ENCODE assay signal across 18 cellular contexts in the genomic region with DNA sequence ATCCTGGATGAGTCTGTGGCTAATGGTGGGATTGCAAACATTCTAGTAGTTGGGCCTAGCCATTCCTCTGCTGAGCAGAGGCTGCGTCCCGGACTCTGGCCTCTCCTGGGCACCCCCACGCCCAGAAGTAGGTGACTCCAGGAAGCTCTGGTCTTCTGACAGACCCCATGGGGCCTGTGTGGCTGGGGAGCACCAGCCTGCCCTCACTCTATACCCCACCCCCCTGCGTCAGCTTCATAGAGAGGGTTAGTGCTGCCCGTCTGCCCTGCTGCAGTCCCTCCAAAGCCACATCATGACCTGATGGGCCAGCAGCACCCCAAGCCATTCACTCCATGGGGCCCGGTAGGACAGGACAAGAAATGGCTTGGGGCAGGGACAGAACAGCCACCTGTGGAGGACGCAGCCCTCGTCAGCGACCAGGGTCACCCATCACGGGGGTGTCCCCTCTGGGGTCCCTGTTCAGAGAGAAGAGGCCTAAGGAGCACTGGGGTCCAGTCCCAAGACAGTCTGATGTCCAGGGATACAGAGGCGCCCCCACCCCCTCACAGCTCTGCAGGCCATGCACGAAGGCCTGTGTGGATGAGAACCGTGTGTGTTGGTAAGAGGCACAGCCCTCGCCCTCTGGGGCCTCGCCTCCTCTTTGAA.
A peak's percentile ranks its signal among the peaks of the same experiment; 100 is the strongest.
DNase-seq lines count a peak whose midpoint lies in the region; ATAC-seq and TF ChIP-seq lines count a peak whose summit lies in the region.
"Had no signal": no experiment of that assay in that cellular context is flagged by ENCODE, and none has a peak within 500 bp of the region (broad histone marks: within the 10 kb centered on the region; RNA-seq: fewer than 3 reads in every experiment).

No MANE protein-coding gene starts in this region.

- H3K4me1 Mint-ChIP-seq in chondrocyte (ENCODE audit: low read depth), result no peaks in the 10 kb centered on the region
- H3K4me1 Mint-ChIP-seq in stimulated activated naive CD8-positive, alpha-beta T cell treated with anti-CD3 and anti-CD28 coated beads, Interleukin-15, amount 100 ng/mL, for 72 hours, result peaks cover 12% of the 10 kb centered on the region
- H3K4me1 Mint-ChIP-seq: CD14-positive monocyte had no signal

- no peaks in the 10 kb centered on the region for H3K27me3 Mint-ChIP-seq in chondrocyte (ENCODE audit: low read depth)
- no peaks in the 10 kb centered on the region for H3K27me3 Mint-ChIP-seq in stimulated activated naive CD8-positive, alpha-beta T cell treated with anti-CD3 and anti-CD28 coated beads, Interleukin-15, amount 100 ng/mL, for 72 hours
- H3K27me3 Mint-ChIP-seq: CD8-positive, alpha-beta memory T cell had no signal

- WGBS in right cardiac atrium, result 88% methylated on average over 15 of the region's 15 CpGs
- WGBS in psoas muscle, 3 donors, result 90 to 98% (median 93%) methylated on average over 13 to 15 of the region's 15 CpGs
- WGBS in body of pancreas, 2 donors, result 84 to 87% methylated on average over 10 to 13 of the region's 15 CpGs

- H3K4me3 Mint-ChIP-seq in chondrocyte (ENCODE audit: unreplicated experiment), result no peak overlapping the region
- no peak overlapping the region for H3K4me3 Mint-ChIP-seq in stimulated activated naive CD8-positive, alpha-beta T cell treated with anti-CD3 and anti-CD28 coated beads, Interleukin-15, amount 100 ng/mL, for 72 hours
- H3K4me3 Mint-ChIP-seq: CD14-positive monocyte; CD8-positive, alpha-beta memory T cell; GM23338; H9; HFFc6 had no signal

- H3K36me3 ChIP-seq in psoas muscle (ENCODE audit: insufficient read depth in 1 of 2, low read depth in 1 of 2) (peaks cover 0 to 22% of the 10 kb centered on the region in 2 donors), body of pancreas (replicated peaks in 1 of 2; ENCODE audit: insufficient read depth in 1 of 2, low read depth in 2 of 2) (no peaks in the 10 kb centered on the region)

- H3K36me3 Mint-ChIP-seq in chondrocyte (ENCODE audit: low read depth), result peaks cover 11% of the 10 kb centered on the region

- no peak for TF ChIP-seq CTCF in chondrocyte (IDR thresholded peaks at IDR 0.05)
- no peak for TF ChIP-seq CTCF in psoas muscle (IDR thresholded peaks at IDR 0.05)
- TF ChIP-seq CTCF in body of pancreas (IDR thresholded peaks at IDR 0.05), result no peak

- H3K27me3 ChIP-seq in right cardiac atrium (ENCODE audit: control insufficient read depth, insufficient read depth), result no peaks in the 10 kb centered on the region
- peaks cover 0 to 2% (median 0%) of the 10 kb centered on the region in 3 donors for H3K27me3 ChIP-seq in psoas muscle (ENCODE audit: insufficient read depth in 3 of 3, low read length in 2 of 3)
- H3K27me3 ChIP-seq in body of pancreas, result no peaks in the 10 kb centered on the region

- no peaks in the 10 kb centered on the region for H3K4me1 ChIP-seq in right cardiac atrium (ENCODE audit: control insufficient read depth, insufficient read depth, low read length)
- no peaks in the 10 kb centered on the region for H3K4me1 ChIP-seq in psoas muscle
- H3K4me1 ChIP-seq in body of pancreas, result no peaks in the 10 kb centered on the region
- H3K4me1 ChIP-seq: Caco-2 had no signal

- H3K9me3 Mint-ChIP-seq in chondrocyte (ENCODE audit: low read depth), result no peaks in the 10 kb centered on the region
- no peaks in the 10 kb centered on the region for H3K9me3 Mint-ChIP-seq in stimulated activated naive CD8-positive, alpha-beta T cell treated with anti-CD3 and anti-CD28 coated beads, Interleukin-15, amount 100 ng/mL, for 72 hours
- H3K9me3 Mint-ChIP-seq: CD8-positive, alpha-beta memory T cell; GM23338; H9; HFFc6 had no signal

- no peak for TF ChIP-seq POLR2A in body of pancreas (IDR thresholded peaks at IDR 0.05)

- H3K9me3 ChIP-seq in right cardiac atrium (ENCODE audit: control insufficient read depth, low read length) (no peaks in the 10 kb centered on the region), psoas muscle (no peaks in the 10 kb centered on the region), body of pancreas (no peaks in the 10 kb centered on the region)
- H3K9me3 ChIP-seq: Caco-2 had no signal

- intact Hi-C loops in left ventricle myocardium superior (cut with micrococcal nuclease) (no loop called here), right cardiac atrium (cut with DNase I) (no loop called here), psoas muscle (cut with DNase I) (no loop called here), body of pancreas (cut with DNase I) (no loop called here)

- DNase-seq in left ventricle myocardium superior (peak; percentile 18), right cardiac atrium (no peak), chondrocyte (ENCODE audit: low spot score) (peak; percentile 89), psoas muscle (peak; percentile 2 to 48), body of pancreas (no peak), C1 segment of cervical spinal cord (lab: John Stamatoyannopoulos, UW) (no peak), NCI-H82 (lab: John Stamatoyannopoulos, UW) (no peak)
- DNase-seq in stimulated activated naive CD8-positive, alpha-beta T cell treated with anti-CD3 and anti-CD28 coated beads, Interleukin-15, amount 100 ng/mL, for 72 hours, result no peak
- DNase-seq: ACHN; Caco-2; CD8-positive, alpha-beta memory T cell; DND-41; GDM1; H9; HFFc6 had no signal

- H3K4me3 ChIP-seq in right cardiac atrium (ENCODE audit: low read length) (no peak overlapping the region), psoas muscle (no peak overlapping the region), body of pancreas (no peak overlapping the region)
- H3K4me3 ChIP-seq: GM23338 had no signal

- ATAC-seq in left ventricle myocardium superior (no peak), right cardiac atrium (no peak), psoas muscle (no peak), body of pancreas (no peak)
- ATAC-seq in stimulated activated naive CD8-positive, alpha-beta T cell treated with anti-CD3 and anti-CD28 coated beads, Interleukin-15, amount 100 ng/mL, for 72 hours, result peak; percentile 5
- ATAC-seq: GM23338, HepG2 had no signal

- no peak overlapping the region for H3K27ac Mint-ChIP-seq in chondrocyte (ENCODE audit: unreplicated experiment)
- H3K27ac Mint-ChIP-seq in stimulated activated naive CD8-positive, alpha-beta T cell treated with anti-CD3 and anti-CD28 coated beads, Interleukin-15, amount 100 ng/mL, for 72 hours, result peak overlapping the region in 1 of 2 donors; percentile 14
- H3K27ac Mint-ChIP-seq: CD14-positive monocyte, GM23338, HFFc6 had no signal

- no peak overlapping the region for H3K27ac ChIP-seq in right cardiac atrium (ENCODE audit: low read length)
- H3K27ac ChIP-seq in psoas muscle, result no peak overlapping the region
- no peak overlapping the region for H3K27ac ChIP-seq in body of pancreas

Comparison
In these comparisons a context has a peak if more than half of its experiments do, and no peak if none do; other contexts are left out.
1. DNase-seq: peak in left ventricle myocardium superior (single experiment), chondrocyte (single experiment) and psoas muscle (2 of 2); none in right cardiac atrium (0 of 3), stimulated activated naive CD8-positive, alpha-beta T cell treated with anti-CD3 and anti-CD28 coated beads, Interleukin-15, amount 100 ng/mL, for 72 hours (0 of 2), body of pancreas (0 of 4), C1 segment of cervical spinal cord (0 of 14) and NCI-H82 (single experiment).